ENCODE assay signal across 10 cellular contexts in genomic region chr20:59938221-59938620, GRCh38. TPM values are rescaled to one million over a fixed set of nuclear protein-coding genes. Genes with fewer than 3 reads are reported as not detected.
DNase-seq lines count a peak whose midpoint lies in the region; ATAC-seq, FAIRE-seq and TF ChIP-seq lines count a peak whose summit lies in the region.
"Had no signal": no experiment of that assay in that cellular context is flagged by ENCODE, and none has a peak within 500 bp of the region (broad histone marks: within the 10 kb centered on the region; RNA-seq: fewer than 3 reads in every experiment).

No MANE protein-coding gene starts in this region.

- 60% methylated on average over 4 of the region's 4 CpGs for WGBS in K562 (ENCODE audit: insufficient coverage, low coverage, missing lambda C conversion rate)

- no peak overlapping the region for H2AFZ ChIP-seq in K562 (ENCODE audit: low read depth, low read length)

- peaks cover 17% of the 10 kb centered on the region for H3K79me2 ChIP-seq in K562 (ENCODE audit: control insufficient read depth, insufficient read depth, low read length)

- no peak for TF ChIP-seq POLR2A in K562 (conservative IDR thresholded peaks at IDR 0.05)

- POLR2A ChIA-PET in HEK293 (lab: Yijun Ruan, JAX) (no interaction called here), K562 (lab: Yijun Ruan, JAX) (no interaction called here)

- intact Hi-C loops in K562 (cut with micrococcal nuclease) = no loop called here

- no peaks in the 10 kb centered on the region for H3K9me3 ChIP-seq in HEK293 (ENCODE audit: control insufficient read depth, insufficient read depth, low read depth, low read length)
- H3K9me3 ChIP-seq in K562 (replicated peaks; ENCODE audit: control insufficient read depth, insufficient read depth, low read depth, low read length) = no peaks in the 10 kb centered on the region

- no peak overlapping the region for H3K4me2 ChIP-seq in K562 (ENCODE audit: insufficient read depth, low read length)

- H4K20me1 ChIP-seq in K562 (replicated peaks; ENCODE audit: control insufficient read depth, insufficient read depth, low read length) = no peaks in the 10 kb centered on the region

- H3K9ac ChIP-seq in K562 (ENCODE audit: insufficient read depth in 1 of 2, low read depth in 2 of 2, low read length in 2 of 2) = no peak overlapping the region

- no peak for FAIRE-seq in K562 (lab: Jason Lieb, UNC)

- no peaks in the 10 kb centered on the region for H3K27me3 ChIP-seq in K562 (ENCODE audit: control insufficient read depth in 2 of 2, insufficient read depth in 2 of 2, low read length in 2 of 2)

- CTCF ChIA-PET in HEK293 (lab: Yijun Ruan, JAX) = interaction anchor here (0.6 kb wide), 1 partner anchor 88 kb away, joined by 3 read pairs; no protein-coding TSS in a partner anchor
- CTCF ChIA-PET in K562 (lab: Yijun Ruan, JAX; ENCODE audit: low intra/inter-chr PET ratio) = no interaction called here

- TF ChIP-seq CTCF in HEK293 (tag by site-specific recombination; IDR thresholded peaks at IDR 0.05) = no peak
- TF ChIP-seq CTCF in K562 (IDR thresholded peaks at IDR 0.05 in 2 of 3, conservative IDR thresholded peaks at IDR 0.05 in 1 of 3; ENCODE audit: insufficient read depth in 2 of 3, low read depth in 1 of 3, low read length in 3 of 3) = no peak

- no peak overlapping the region for H3K4me3 ChIP-seq in HEK293 (ENCODE audit: low read depth, low read length)
- no peak overlapping the region for H3K4me3 ChIP-seq in K562

- no peak for ATAC-seq in K562
- ATAC-seq in HG02870 (IDR thresholded peaks at IDR 0.05; ENCODE audit: unreplicated experiment) = no peak
- ATAC-seq: activated naive CD4-positive, alpha-beta T cell treated with anti-CD3 and anti-CD28 coated beads, Interleukin-2, amount 50 U/mL, for 72 hours had no signal

- TSS peak; percentile 48 for BruUV-seq in K562 (replicated peaks; lab: Mats Ljungman, UMichigan)

- no peak for TF ChIP-seq RAD21 in K562 (CRISPR knock-in tag; conservative IDR thresholded peaks at IDR 0.05 in 1 of 2, IDR thresholded peaks at IDR 0.05 in 1 of 2)

- DNase-seq in 8988T (peak; percentile 60), K562 (ENCODE audit: extremely low read depth in 1 of 4, low spot score in 3 of 4) (no peak), kidney tubule cell (ENCODE audit: low spot score) (peak; percentile 67), activated gamma-delta T cell (lab: John Stamatoyannopoulos, UW) (no peak), AML-193 (lab: John Stamatoyannopoulos, UW) (no peak), NCI-H2227 treated with DMSO at 0.1 percent for 48 hours (lab: John Stamatoyannopoulos, UW) (no peak)
- DNase-seq: NCI-H510A had no signal

- in situ Hi-C loops in K562 (cut with MboI) = no loop called here

- H3K27ac ChIP-seq in HEK293 (ENCODE audit: extremely low read depth, low read depth, low read length) (no peak overlapping the region), K562 (ENCODE audit: extremely low read depth, low read depth, low read length) (no peak overlapping the region)

- peaks cover 7 to 13% of the 10 kb centered on the region in 2 experiments; a peak in 2 of 3 replicates for H3K36me3 ChIP-seq in HEK293 (ENCODE audit: control insufficient read depth in 2 of 2, insufficient read depth in 1 of 2, low read length in 2 of 2)
- peaks cover 12% of the 10 kb centered on the region; the same call in 1 of the 3 replicates for H3K36me3 ChIP-seq in K562 (ENCODE audit: control insufficient read depth, insufficient read depth, low read length)

- no peak for TF ChIP-seq EP300 in K562 (IDR thresholded peaks at IDR 0.05; ENCODE audit: low read length)

- no peaks in the 10 kb centered on the region for H3K9me1 ChIP-seq in K562 (ENCODE audit: control insufficient read depth, insufficient read depth, low read length)

- peaks cover 15% of the 10 kb centered on the region for H3K4me1 ChIP-seq in HEK293 (ENCODE audit: control insufficient read depth, insufficient read depth, low read length)
- peaks cover 6 to 24% of the 10 kb centered on the region in 2 experiments; a peak in 4 of 5 replicates for H3K4me1 ChIP-seq in K562 (replicated peaks in 1 of 2; ENCODE audit: control insufficient read depth in 2 of 2, insufficient read depth in 2 of 2, low read length in 2 of 2)

RNA-seq across cellular contexts. Expression of gene PPP1R3D, which starts 1.9 kb away (rescaled TPM):
- 2.2 and 2.4 TPM in 2 replicates for total RNA-seq in K562 (2011; cell fraction: chromatin; rRNA removed; ENCODE audit: low replicate concordance)
- 3.3 and 4.0 TPM in 2 replicates for total RNA-seq in K562 (2011; cell fraction: nucleolus; rRNA removed)
- 3.5 and 3.7 TPM in 2 replicates for total RNA-seq in K562 (2011; cell fraction: nucleoplasm; rRNA removed)
- 3.3 and 3.4 TPM in 2 replicates for total RNA-seq in K562 (2014; rRNA removed)
- 2.0 and 2.1 TPM in 2 replicates for total RNA-seq in K562 (2014; rRNA removed; fragmentation: Illumina TruSeq; extraction: Trizol)
- 2.3 TPM in 2 replicates for total RNA-seq in K562 (2015; rRNA removed; fragmentation: Illumina TruSeq; extraction: Trizol)
- 2.6 and 3.0 TPM in 2 replicates for total RNA-seq in K562 (2021)
- 1.2 and 1.3 TPM in 2 replicates for polyA plus RNA-seq in K562 (2011; rRNA removed)
- 0.91 and 1.6 TPM in 2 replicates for polyA plus RNA-seq in K562 (2011; cell fraction: cytosol; rRNA removed)
- 2.1 and 2.2 TPM in 2 replicates for polyA plus RNA-seq in K562 (2011; cell fraction: nucleus; rRNA removed)
- 1.5 and 2.8 TPM in 2 replicates for polyA plus RNA-seq in K562 (2012)
- 1.7 and 1.8 TPM in 2 replicates for polyA plus RNA-seq in K562 (2014; fragmentation: Illumina TruSeq; extraction: Trizol)
- under 1 TPM; 0.35 to 0.52 TPM for polyA plus RNA-seq in K562 (2014; fragmentation: Nextera tagmentation; extraction: Ambion mirVana)
- 1.6 and 1.7 TPM in 2 replicates for polyA plus RNA-seq in K562 (2014; rRNA removed)
- 1.5 and 2.3 TPM in 2 replicates for polyA minus RNA-seq in K562 (2011; rRNA and poly(A)+ RNA removed)
- polyA minus RNA-seq in K562 (2011; cell fraction: cytosol; rRNA and poly(A)+ RNA removed) = 1.2 and 1.6 TPM in 2 replicates
- polyA minus RNA-seq in K562 (2011; cell fraction: nucleus; rRNA and poly(A)+ RNA removed) = 5.0 and 7.9 TPM in 2 replicates

RNA-seq across cellular contexts. Expression of gene FAM217B, which starts 2.0 kb away (rescaled TPM):
- 2.7 and 10.4 TPM in 2 replicates for total RNA-seq in K562 (2011; cell fraction: chromatin; rRNA removed; ENCODE audit: low replicate concordance)
- total RNA-seq in K562 (2011; cell fraction: nucleolus; rRNA removed) = 4.3 and 4.5 TPM in 2 replicates
- total RNA-seq in K562 (2011; cell fraction: nucleoplasm; rRNA removed) = 5.4 and 7.9 TPM in 2 replicates
- total RNA-seq in K562 (2014; rRNA removed) (5.0 and 7.6 TPM in 2 replicates), K562 (2014; rRNA removed; fragmentation: Illumina TruSeq; extraction: Trizol) (6.3 and 8.2 TPM in 2 replicates), K562 (2015; rRNA removed; fragmentation: Illumina TruSeq; extraction: Trizol) (6.6 and 6.9 TPM in 2 replicates), K562 (2021) (11.1 and 13.4 TPM in 2 replicates)
- polyA plus RNA-seq in K562 (2011; rRNA removed) (7.3 and 11.4 TPM in 2 replicates), K562 (2014; fragmentation: Illumina TruSeq; extraction: Trizol) (7.8 and 11.0 TPM in 2 replicates), K562 (2014; fragmentation: Nextera tagmentation; extraction: Ambion mirVana) (1 to 10 TPM; 4.8 to 5.1 TPM), K562 (2014; rRNA removed) (6.9 and 9.6 TPM in 2 replicates)
- polyA plus RNA-seq in K562 (2011; cell fraction: cytosol; rRNA removed) = 2.4 and 3.7 TPM in 2 replicates
- polyA plus RNA-seq in K562 (2011; cell fraction: nucleus; rRNA removed) = 2.1 and 3.4 TPM in 2 replicates
- 6.4 and 7.0 TPM in 2 replicates for polyA plus RNA-seq in K562 (2012)
- 11.3 and 15.3 TPM in 2 replicates for polyA minus RNA-seq in K562 (2011; rRNA and poly(A)+ RNA removed)
- polyA minus RNA-seq in K562 (2011; cell fraction: cytosol; rRNA and poly(A)+ RNA removed) = 3.5 and 5.4 TPM in 2 replicates
- polyA minus RNA-seq in K562 (2011; cell fraction: nucleus; rRNA and poly(A)+ RNA removed) = 4.3 and 10.4 TPM in 2 replicates

RNA-seq across cellular contexts. Expression of gene SYCP2, which starts 4.8 kb away (rescaled TPM):
- 0.28 and 8.1 TPM in 2 replicates for total RNA-seq in K562 (2011; cell fraction: chromatin; rRNA removed; ENCODE audit: low replicate concordance)
- total RNA-seq in K562 (2011; cell fraction: nucleolus; rRNA removed) = 0.39 TPM in 1 of 2 replicates, not detected in the other
- total RNA-seq in K562 (2011; cell fraction: nucleoplasm; rRNA removed) = 0.53 and 1.5 TPM in 2 replicates
- total RNA-seq in K562 (2014; rRNA removed) (0.41 and 0.53 TPM in 2 replicates), K562 (2014; rRNA removed; fragmentation: Illumina TruSeq; extraction: Trizol) (1.0 and 1.1 TPM in 2 replicates), K562 (2015; rRNA removed; fragmentation: Illumina TruSeq; extraction: Trizol) (1.6 and 1.7 TPM in 2 replicates), K562 (2021) (0.64 and 1.5 TPM in 2 replicates)
- polyA plus RNA-seq in K562 (2011; rRNA removed) (0.24 and 0.35 TPM in 2 replicates), K562 (2014; fragmentation: Illumina TruSeq; extraction: Trizol) (0.28 and 0.76 TPM in 2 replicates), K562 (2014; fragmentation: Nextera tagmentation; extraction: Ambion mirVana) (under 1 TPM; 0.56 to 0.67 TPM), K562 (2014; rRNA removed) (0.34 and 1.4 TPM in 2 replicates)
- polyA plus RNA-seq in K562 (2011; cell fraction: cytosol; rRNA removed) = 0.04 TPM in 1 of 2 replicates, not detected in the other
- 0.17 and 1.0 TPM in 2 replicates for polyA plus RNA-seq in K562 (2011; cell fraction: nucleus; rRNA removed)
- 0.23 and 1.2 TPM in 2 replicates for polyA plus RNA-seq in K562 (2012)
- 0.70 and 1.2 TPM in 2 replicates for polyA minus RNA-seq in K562 (2011; rRNA and poly(A)+ RNA removed)
- polyA minus RNA-seq in K562 (2011; cell fraction: cytosol; rRNA and poly(A)+ RNA removed) = not detected in 2 replicates
- polyA minus RNA-seq in K562 (2011; cell fraction: nucleus; rRNA and poly(A)+ RNA removed) = 0.40 and 3.3 TPM in 2 replicates

RNA-seq across cellular contexts. Expression of gene CDH26, which starts 20.0 kb away (rescaled TPM):
- total RNA-seq in K562 (2011; cell fraction: chromatin; rRNA removed; ENCODE audit: low replicate concordance) = 0.35 and 0.46 TPM in 2 replicates
- total RNA-seq in K562 (2011; cell fraction: nucleolus; rRNA removed) = 0.17 and 0.79 TPM in 2 replicates
- total RNA-seq in K562 (2011; cell fraction: nucleoplasm; rRNA removed) = 0.22 and 0.38 TPM in 2 replicates
- 0.04 TPM in 1 of 2 replicates, not detected in the other for total RNA-seq in K562 (2014; rRNA removed)
- 0.07 and 0.10 TPM in 2 replicates for total RNA-seq in K562 (2014; rRNA removed; fragmentation: Illumina TruSeq; extraction: Trizol)
- total RNA-seq in K562 (2015; rRNA removed; fragmentation: Illumina TruSeq; extraction: Trizol) = 0.04 and 0.07 TPM in 2 replicates
- total RNA-seq in K562 (2021) = 0.22 TPM in 1 of 2 replicates, not detected in the other
- 0.13 and 0.22 TPM in 2 replicates for polyA plus RNA-seq in K562 (2011; rRNA removed)
- 0.37 TPM in 1 of 2 replicates, not detected in the other for polyA plus RNA-seq in K562 (2011; cell fraction: cytosol; rRNA removed)
- 0.47 and 1.5 TPM in 2 replicates for polyA plus RNA-seq in K562 (2011; cell fraction: nucleus; rRNA removed)
- polyA plus RNA-seq in K562 (2012) = 0.05 and 0.21 TPM in 2 replicates
- 0.10 TPM in 1 of 2 replicates, not detected in the other for polyA plus RNA-seq in K562 (2014; fragmentation: Illumina TruSeq; extraction: Trizol)
- polyA plus RNA-seq in K562 (2014; fragmentation: Nextera tagmentation; extraction: Ambion mirVana) = not detected
- polyA plus RNA-seq in K562 (2014; rRNA removed) = 0.12 and 0.13 TPM in 2 replicates
- 0.09 and 0.18 TPM in 2 replicates for polyA minus RNA-seq in K562 (2011; rRNA and poly(A)+ RNA removed)
- not detected in 2 replicates for polyA minus RNA-seq in K562 (2011; cell fraction: cytosol; rRNA and poly(A)+ RNA removed)
- 0.13 and 0.33 TPM in 2 replicates for polyA minus RNA-seq in K562 (2011; cell fraction: nucleus; rRNA and poly(A)+ RNA removed)

Comparison
In these comparisons a context has a peak if more than half of its experiments do, and no peak if none do; other contexts are left out.
1. DNase-seq: peak in 8988T (single experiment) and kidney tubule cell (single experiment); none in K562 (0 of 4), activated gamma-delta T cell (single experiment), AML-193 (0 of 2) and NCI-H2227 treated with DMSO at 0.1 percent for 48 hours (single experiment).